Comparison of ENCODE assay signal across 10 cellular contexts in the genomic region with DNA sequence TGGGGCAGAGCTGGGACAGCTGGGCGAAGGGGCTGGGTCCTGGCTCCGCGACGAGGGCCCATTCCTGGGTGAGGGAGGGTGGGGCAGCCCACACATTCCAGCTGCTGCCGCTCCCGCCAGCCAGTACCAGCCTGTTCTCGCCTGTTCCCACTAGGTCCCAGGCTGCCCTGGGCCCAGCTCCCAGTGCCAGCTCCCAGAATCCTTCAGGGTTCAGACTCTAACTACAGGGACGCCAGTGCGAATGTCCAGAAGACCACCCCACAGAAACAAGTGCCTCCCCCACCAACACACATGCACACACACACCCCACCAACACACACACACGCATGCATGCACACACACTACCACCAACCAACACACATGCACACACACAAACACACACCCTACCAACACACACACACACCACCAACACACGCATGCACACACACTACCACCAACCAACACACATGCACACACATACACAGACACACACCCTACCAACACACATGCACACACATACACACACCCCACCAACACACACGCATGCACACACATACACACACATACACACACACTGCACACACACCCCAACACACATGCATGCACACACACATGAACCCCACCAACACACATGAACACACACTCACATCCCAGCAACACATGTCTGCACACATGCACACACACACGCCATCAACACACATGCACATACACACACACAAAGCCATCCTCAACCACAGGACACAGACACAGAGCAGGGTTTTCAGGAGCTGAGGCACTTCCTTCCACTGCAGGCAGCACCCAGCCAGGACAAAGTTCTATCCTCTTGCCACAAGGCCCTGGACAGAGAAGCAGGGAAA. TPM values are rescaled to one million over a fixed set of nuclear protein-coding genes. Genes with fewer than 3 reads are reported as not detected.
DNase-seq lines count a peak whose midpoint lies in the region; TF ChIP-seq lines count a peak whose summit lies in the region.
"Had no signal": no experiment of that assay in that cellular context is flagged by ENCODE, and none has a peak within 500 bp of the region (broad histone marks: within the 10 kb centered on the region; RNA-seq: fewer than 3 reads in every experiment).

No MANE protein-coding gene starts in this region.

- H3K9me3 Mint-ChIP-seq in endodermal cell (no peaks in the 10 kb centered on the region), nephron progenitor cell (no peaks in the 10 kb centered on the region)
- H3K9me3 Mint-ChIP-seq: T-helper 1 cell treated with Interleukin-12 subunit alpha and Interleukin-12 subunit beta and Interleukin-4 antibody, amounts not matched to agents 30 μg/mL and 1 μg/mL, for 36 hours had no signal

- H3K27me3 Mint-ChIP-seq in endodermal cell (ENCODE audit: insufficient read depth) (no peaks in the 10 kb centered on the region), nephron progenitor cell (ENCODE audit: low read depth, poor library complexity) (peaks cover 3% of the 10 kb centered on the region)

- DNase-seq in NCI-H226 (peak; percentile 79), endodermal cell (peak; percentile 56), nephron progenitor cell (no peak), tibial nerve (ENCODE audit: low spot score in 2 of 2) (no peak), NCI-H2081 treated with DMSO at 0.1 percent for 48 hours (lab: John Stamatoyannopoulos, UW) (no peak), SHP77 (lab: John Stamatoyannopoulos, UW) (no peak)
- no peak for DNase-seq in stimulated activated CD4-positive, alpha-beta T cell treated with anti-CD3 and anti-CD28 coated beads, Interleukin-4, amount 100 ng/mL, for 4 hours
- DNase-seq: DND-41, left cardiac atrium had no signal

- H3K36me3 ChIP-seq in endodermal cell (ENCODE audit: control insufficient read depth, insufficient read depth, low read length) (no peaks in the 10 kb centered on the region), tibial nerve (no peaks in the 10 kb centered on the region)

- peak; percentile 52 to 57 for TF ChIP-seq EP300 in tibial nerve (IDR thresholded peaks at IDR 0.05)

- TF ChIP-seq CTCF in endodermal cell (conservative IDR thresholded peaks at IDR 0.05): no peak
- no peak for TF ChIP-seq CTCF in nephron progenitor cell (IDR thresholded peaks at IDR 0.05)
- TF ChIP-seq CTCF in tibial nerve (IDR thresholded peaks at IDR 0.05): no peak

- H3K27me3 ChIP-seq in endodermal cell (ENCODE audit: control insufficient read depth, insufficient read depth, low read length, poor library complexity, severe bottlenecking) (no peaks in the 10 kb centered on the region), tibial nerve (no peaks in the 10 kb centered on the region)

- no peak overlapping the region for H3K27ac ChIP-seq in endodermal cell (ENCODE audit: low read depth, low read length)
- H3K27ac ChIP-seq in tibial nerve: peak overlapping the region; percentile 60 to 86 (median 78)

- H3K4me3 ChIP-seq in endodermal cell (ENCODE audit: low read length): no peak overlapping the region
- no peak overlapping the region for H3K4me3 ChIP-seq in tibial nerve

- H3K36me3 Mint-ChIP-seq in endodermal cell (ENCODE audit: low read depth): no peaks in the 10 kb centered on the region
- H3K36me3 Mint-ChIP-seq in nephron progenitor cell (ENCODE audit: low read depth): no peaks in the 10 kb centered on the region

- H3K9ac ChIP-seq in endodermal cell (ENCODE audit: extremely low read depth, low read length, poor library complexity, severe bottlenecking): no peak overlapping the region

- H3K4me1 ChIP-seq in endodermal cell (ENCODE audit: control insufficient read depth, insufficient read depth, low read length): no peaks in the 10 kb centered on the region
- H3K4me1 ChIP-seq in tibial nerve: peaks cover 0 to 63% (median 16%) of the 10 kb centered on the region in 4 donors

- TF ChIP-seq POLR2A in tibial nerve (IDR thresholded peaks at IDR 0.05): no peak

- no peak overlapping the region for H3K27ac Mint-ChIP-seq in endodermal cell
- H3K27ac Mint-ChIP-seq in nephron progenitor cell: peak overlapping the region; percentile 5
- H3K27ac Mint-ChIP-seq: T-helper 1 cell treated with Interleukin-12 subunit alpha and Interleukin-12 subunit beta and Interleukin-4 antibody, amounts not matched to agents 30 μg/mL and 1 μg/mL, for 36 hours had no signal

- peaks cover 1% of the 10 kb centered on the region for H3K4me1 Mint-ChIP-seq in endodermal cell
- H3K4me1 Mint-ChIP-seq in nephron progenitor cell: peaks cover 43% of the 10 kb centered on the region

- no peaks in the 10 kb centered on the region for H3K9me3 ChIP-seq in endodermal cell (ENCODE audit: control insufficient read depth, low read length)
- H3K9me3 ChIP-seq in tibial nerve: no peaks in the 10 kb centered on the region

- H3K4me3 Mint-ChIP-seq in endodermal cell (no peak overlapping the region), nephron progenitor cell (no peak overlapping the region)
- H3K4me3 Mint-ChIP-seq: T-helper 1 cell treated with Interleukin-12 subunit alpha and Interleukin-12 subunit beta and Interleukin-4 antibody, amounts not matched to agents 30 μg/mL and 1 μg/mL, for 36 hours had no signal

- WGBS in endodermal cell (ENCODE audit: insufficient coverage in 1 of 2, insufficient read length in 1 of 2), 2 experiments: 93 to 96% methylated on average over 5 to 13 of the region's 13 CpGs
- 63 to 74% methylated on average over 6 to 13 of the region's 13 CpGs for WGBS in tibial nerve, 2 donors

RNA-seq across cellular contexts. Expression of a gene that starts 27.5 kb away (rescaled TPM):
- not detected for total RNA-seq in endodermal cell
- 0.36 TPM for polyA plus RNA-seq in endodermal cell (2013, experiment 1 of 2)
- polyA plus RNA-seq in endodermal cell (2013, experiment 2 of 2): 0.62 TPM
- 1 to 10 TPM in 1 of 4 donors, not detected in 3; 1.5 TPM for total RNA-seq in tibial nerve
- total RNA-seq: left cardiac atrium had no signal

RNA-seq across cellular contexts. Expression of a gene that starts 36.8 kb away (rescaled TPM):
- total RNA-seq in endodermal cell: 100 to 1,000 TPM; 526 to 573 TPM
- 718 TPM for polyA plus RNA-seq in endodermal cell (2013, experiment 1 of 2)
- polyA plus RNA-seq in endodermal cell (2013, experiment 2 of 2): 619 TPM
- total RNA-seq in tibial nerve: 100 to 1,000 TPM; 172 to 458 (median 243) TPM

RNA-seq across cellular contexts. Expression of a gene that starts 39.3 kb away (rescaled TPM):
- total RNA-seq in endodermal cell (not detected), tibial nerve (10 to 100 TPM in 1 of 4 donors, 1 to 10 TPM in 2, not detected in 1; 2.4 to 12.6 (median 6.6) TPM)
- polyA plus RNA-seq in endodermal cell (2013, experiment 1 of 2): not detected
- polyA plus RNA-seq in endodermal cell (2013, experiment 2 of 2): not detected

Comparison
In these comparisons a context has a peak if more than half of its experiments do, and no peak if none do; other contexts are left out.
1. DNase-seq: peak in NCI-H226 (single experiment) and endodermal cell (single experiment); none in nephron progenitor cell (single experiment), tibial nerve (0 of 2), NCI-H2081 treated with DMSO at 0.1 percent for 48 hours (single experiment), stimulated activated CD4-positive, alpha-beta T cell treated with anti-CD3 and anti-CD28 coated beads, Interleukin-4, amount 100 ng/mL, for 4 hours (0 of 2) and SHP77 (0 of 2).